8 cellular contexts compared by ENCODE assay signal in genomic region chr9:4792054-4792571, GRCh38. TPM values are rescaled to one million over a fixed set of nuclear protein-coding genes. Genes with fewer than 3 reads are reported as not detected.
DNase-seq lines count a peak whose midpoint lies in the region; ATAC-seq and TF ChIP-seq lines count a peak whose summit lies in the region.

No MANE protein-coding gene starts in this region.

- H3K27ac ChIP-seq in layer of hippocampus (ENCODE audit: low read depth, low read length) (peak overlapping the region; percentile 67), thymus (ENCODE audit: low read depth) (peak overlapping the region; percentile 36)

- ATAC-seq in GM19468 (IDR thresholded peaks at IDR 0.05; ENCODE audit: extremely low read depth, unreplicated experiment) (peak; percentile 3), HG03565 (IDR thresholded peaks at IDR 0.05; ENCODE audit: unreplicated experiment) (peak; percentile 16)

- intact Hi-C loops in posterior cingulate gyrus (cut with DNase I), result loop anchor here (2.0 to 10.0 kb wide), 2 partner anchors 47 to 193 kb away; partner anchors contain the start of genes AK3 and JAK2

- H3K27me3 ChIP-seq in BJ (ENCODE audit: control insufficient read depth, insufficient read depth, low read length) (0 out of 2 replicates have a peak, but pooled peaks cover 3% of the 10 kb centered on the region), layer of hippocampus (ENCODE audit: control insufficient read depth, insufficient read depth, low read length) (no peaks in the 10 kb centered on the region), thymus (ENCODE audit: control insufficient read depth, insufficient read depth) (no peaks in the 10 kb centered on the region)

- WGBS in thymus, result 3% methylated on average over 23 of the region's 23 CpGs

- DNase-seq in BJ (ENCODE audit: low read depth) (no peak), amniotic epithelial cell (ENCODE audit: low read depth) (peak; percentile 7), NCI-H2107 treated with DMSO at 0.1 percent for 48 hours (lab: John Stamatoyannopoulos, UW; ENCODE audit: unreplicated experiment) (no peak), posterior cingulate gyrus (no peak)

- H3K9me3 ChIP-seq in thymus (ENCODE audit: control insufficient read depth), result no peaks in the 10 kb centered on the region

- no peak for TF ChIP-seq CTCF in BJ (IDR thresholded peaks at IDR 0.05; ENCODE audit: insufficient read depth, low read depth, low read length)

- H3K36me3 ChIP-seq in BJ (ENCODE audit: control insufficient read depth, insufficient read depth, low read length), result no peaks in the 10 kb centered on the region
- no peaks in the 10 kb centered on the region for H3K36me3 ChIP-seq in thymus (ENCODE audit: control insufficient read depth, insufficient read depth)

- H3K4me3 ChIP-seq in BJ (ENCODE audit: low read depth, low read length) (peak overlapping the region; percentile 97), thymus (ENCODE audit: low read length) (peak overlapping the region; percentile 76)

- peaks cover 10% of the 10 kb centered on the region for H3K4me1 ChIP-seq in thymus (ENCODE audit: control insufficient read depth, insufficient read depth, low read length)

- CTCF ChIA-PET in BJ (lab: Yijun Ruan, JAX), result interaction anchor here (1.0 to 1.7 kb wide), 5 partner anchors 25 to 46 kb away, joined by 3 to 7 read pairs (median 4); no protein-coding TSS in a partner anchor

- POLR2A ChIA-PET in BJ (lab: Charles Lee), result no interaction called here

RNA-seq across cellular contexts. Expression of gene RCL1, which starts 0.6 kb away (rescaled TPM):
- 3.7 and 5.1 TPM in 2 replicates for polyA plus RNA-seq in BJ (2011; rRNA removed)
- polyA minus RNA-seq in BJ (2011; rRNA and poly(A)+ RNA removed), result 5.1 and 8.9 TPM in 2 replicates
- polyA plus RNA-seq in thymus, result 24.0 TPM

RNA-seq across cellular contexts. Expression of gene AK3, which starts 51.1 kb away (rescaled TPM):
- polyA plus RNA-seq in BJ (2011; rRNA removed) (30.1 and 46.1 TPM in 2 replicates), thymus (85.7 TPM)
- 12.8 and 16.6 TPM in 2 replicates for polyA minus RNA-seq in BJ (2011; rRNA and poly(A)+ RNA removed)
